ENCODE assay signal across 26 cellular contexts in the genomic region with DNA sequence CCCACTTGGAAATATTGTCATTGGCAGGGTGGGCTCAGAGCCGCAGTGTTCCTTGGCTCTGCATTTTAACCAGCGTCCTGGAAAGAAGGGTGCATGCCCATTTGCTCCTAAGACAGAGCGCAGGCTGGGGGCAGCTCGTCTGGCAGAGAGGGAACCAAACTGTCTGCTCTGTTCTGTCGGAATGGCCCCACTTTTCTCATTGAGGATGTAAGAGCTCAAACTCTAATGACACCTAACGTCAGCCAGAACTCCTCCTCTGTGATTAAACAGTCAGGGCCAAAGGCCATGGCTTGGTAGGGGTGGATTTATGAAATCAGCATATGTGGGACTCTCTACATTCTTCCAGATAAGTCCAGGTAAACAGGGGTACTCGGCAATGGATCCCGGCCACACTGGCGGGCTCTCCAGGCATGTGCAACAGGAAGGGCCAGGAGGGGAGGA. TPM values are rescaled to one million over a fixed set of nuclear protein-coding genes. Genes with fewer than 3 reads are reported as not detected.
"Had no signal": no experiment of that assay in that cellular context is flagged by ENCODE, and none has a peak within 500 bp of the region (broad histone marks: within the 10 kb centered on the region; RNA-seq: fewer than 3 reads in every experiment).

No MANE protein-coding gene starts in this region.

- DNase-seq: activated CD4-positive, alpha-beta T cell treated with anti-CD3 and anti-CD28 coated beads for 4 hours; activated CD4-positive, alpha-beta T cell treated with anti-CD3 and anti-CD28 coated beads, Interleukin-2, amount 50 U/mL, for 4 hours; activated effector memory CD4-positive, alpha-beta T cell treated with anti-CD3 and anti-CD28 coated beads, Interleukin-2, amount 50 U/mL, for 16 hours; activated naive CD4-positive, alpha-beta T cell treated with anti-CD3 and anti-CD28 coated beads for 36 hours; activated naive CD8-positive, alpha-beta T cell treated with anti-CD3 and anti-CD28 coated beads for 36 hours; dorsolateral prefrontal cortex; effector memory CD4-positive, alpha-beta T cell; erythroblast; gastrocnemius medialis; glutamatergic neuron; left lung; mammary epithelial cell; naive B cell; ovary; retina; stimulated activated naive CD4-positive, alpha-beta T cell; T-helper 9 cell; transverse colon had no signal

- H3K4me1 ChIP-seq: breast epithelium, gastrocnemius medialis, prostate gland had no signal

- H3K27me3 ChIP-seq: breast epithelium, dorsolateral prefrontal cortex, gastrocnemius medialis, ovary, suprapubic skin, transverse colon had no signal

- H3K36me3 ChIP-seq: breast epithelium, left lung, ovary, prostate gland, suprapubic skin, transverse colon had no signal

- H3K36me3 Mint-ChIP-seq: activated naive CD8-positive, alpha-beta T cell treated with anti-CD3 and anti-CD28 coated beads for 36 hours; naive B cell had no signal

- H3K9me3 ChIP-seq: breast epithelium, gastrocnemius medialis, left lung, ovary, prostate gland, suprapubic skin, transverse colon had no signal

- H3K4me1 Mint-ChIP-seq: activated naive CD8-positive, alpha-beta T cell treated with anti-CD3 and anti-CD28 coated beads for 36 hours had no signal

- H3K4me3 Mint-ChIP-seq: activated naive CD4-positive, alpha-beta T cell treated with anti-CD3 and anti-CD28 coated beads for 36 hours; activated naive CD8-positive, alpha-beta T cell treated with anti-CD3 and anti-CD28 coated beads for 36 hours; activated T-helper 1 cell treated with anti-CD3 and anti-CD28 coated beads, Interleukin-12 subunit alpha, Interleukin-12 subunit beta, Interleukin-2, Interleukin-4 antibody, amounts not matched to agents 30 ng/mL and 10 ng/mL and 1 ng/mL, durations not matched to agents 14 hours and 24 hours and 36 hours; central memory CD8-positive, alpha-beta T cell; naive B cell; T-helper 1 cell treated with Interleukin-12 subunit alpha and Interleukin-12 subunit beta and Interleukin-4 antibody, amounts not matched to agents 30 μg/mL and 1 μg/mL, for 36 hours had no signal

- ATAC-seq: gastrocnemius medialis had no signal

- H3K27ac Mint-ChIP-seq: activated naive CD4-positive, alpha-beta T cell treated with anti-CD3 and anti-CD28 coated beads for 36 hours; activated naive CD8-positive, alpha-beta T cell treated with anti-CD3 and anti-CD28 coated beads for 36 hours; activated T-helper 1 cell treated with anti-CD3 and anti-CD28 coated beads, Interleukin-12 subunit alpha, Interleukin-12 subunit beta, Interleukin-2, Interleukin-4 antibody, amounts not matched to agents 30 ng/mL and 10 ng/mL and 1 ng/mL, durations not matched to agents 14 hours and 24 hours and 36 hours; T-helper 1 cell treated with Interleukin-12 subunit alpha and Interleukin-12 subunit beta and Interleukin-4 antibody, amounts not matched to agents 30 μg/mL and 1 μg/mL, for 36 hours had no signal

- H3K4me3 ChIP-seq: breast epithelium, dorsolateral prefrontal cortex, gastrocnemius medialis, left lung, ovary, prostate gland, suprapubic skin, transverse colon had no signal

- H3K9me3 Mint-ChIP-seq: activated naive CD4-positive, alpha-beta T cell treated with anti-CD3 and anti-CD28 coated beads for 36 hours; activated naive CD8-positive, alpha-beta T cell treated with anti-CD3 and anti-CD28 coated beads for 36 hours; activated T-helper 1 cell treated with anti-CD3 and anti-CD28 coated beads, Interleukin-12 subunit alpha, Interleukin-12 subunit beta, Interleukin-2, Interleukin-4 antibody, amounts not matched to agents 30 ng/mL and 10 ng/mL and 1 ng/mL, durations not matched to agents 14 hours and 24 hours and 36 hours; central memory CD8-positive, alpha-beta T cell; T-helper 1 cell treated with Interleukin-12 subunit alpha and Interleukin-12 subunit beta and Interleukin-4 antibody, amounts not matched to agents 30 μg/mL and 1 μg/mL, for 36 hours had no signal

- H3K27ac ChIP-seq: breast epithelium, dorsolateral prefrontal cortex, gastrocnemius medialis, left lung, suprapubic skin, transverse colon, VCaP had no signal

RNA-seq across cellular contexts. Expression of a gene that starts 18.1 kb away (rescaled TPM):
- total RNA-seq: activated naive CD8-positive, alpha-beta T cell treated with anti-CD3 and anti-CD28 coated beads for 36 hours had no signal
- polyA plus RNA-seq: neural cell had no signal
